In the genomic region with DNA sequence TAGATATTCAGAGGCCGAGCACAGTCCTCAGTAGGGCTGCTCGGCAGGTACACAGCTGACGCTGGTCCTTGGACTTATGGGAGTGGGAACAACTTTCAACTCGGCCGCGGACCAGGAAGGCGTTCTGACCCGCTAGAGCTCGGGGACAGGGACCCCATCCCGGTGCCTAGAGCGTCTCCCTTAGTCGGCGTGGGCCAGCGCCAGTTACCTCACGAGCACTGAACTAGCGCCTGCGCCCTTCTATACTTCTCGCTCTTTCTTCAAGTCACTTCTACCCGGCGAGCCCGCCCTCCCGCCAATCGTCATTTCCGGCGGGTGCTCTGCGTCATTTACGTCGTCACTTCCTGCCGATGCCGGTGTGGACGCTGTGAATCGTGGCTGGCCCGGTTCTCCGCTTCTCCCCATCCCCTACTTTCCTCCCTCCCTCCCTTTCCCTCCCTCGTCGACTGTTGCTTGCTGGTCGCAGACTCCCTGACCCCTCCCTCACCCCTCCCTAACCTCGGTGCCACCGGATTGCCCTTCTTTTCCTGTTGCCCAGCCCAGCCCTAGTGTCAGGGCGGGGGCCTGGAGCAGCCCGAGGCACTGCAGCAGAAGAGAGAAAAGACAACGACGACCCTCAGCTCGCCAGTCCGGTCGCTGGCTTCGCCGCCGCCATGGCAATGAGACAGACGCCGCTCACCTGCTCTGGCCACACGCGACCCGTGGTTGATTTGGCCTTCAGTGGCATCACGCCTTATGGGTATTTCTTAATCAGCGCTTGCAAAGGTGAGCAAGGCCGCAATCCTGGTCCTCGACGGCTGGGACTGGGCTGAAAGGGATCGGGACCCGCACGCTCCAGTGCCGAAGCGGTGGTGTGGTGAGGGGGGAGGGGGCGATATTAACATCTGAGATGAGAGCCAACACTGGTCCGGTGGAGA, we compare ENCODE assay signal across 1 cellular context.
TF ChIP-seq lines count a peak whose summit lies in the region.

A gene with protein sequence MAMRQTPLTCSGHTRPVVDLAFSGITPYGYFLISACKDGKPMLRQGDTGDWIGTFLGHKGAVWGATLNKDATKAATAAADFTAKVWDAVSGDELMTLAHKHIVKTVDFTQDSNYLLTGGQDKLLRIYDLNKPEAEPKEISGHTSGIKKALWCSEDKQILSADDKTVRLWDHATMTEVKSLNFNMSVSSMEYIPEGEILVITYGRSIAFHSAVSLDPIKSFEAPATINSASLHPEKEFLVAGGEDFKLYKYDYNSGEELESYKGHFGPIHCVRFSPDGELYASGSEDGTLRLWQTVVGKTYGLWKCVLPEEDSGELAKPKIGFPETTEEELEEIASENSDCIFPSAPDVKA (plus strand): TSS at position 333 of the 917 bp plus-strand sequence. CDS start 321 bp downstream, at position 654.

TF ChIP-seq in SK-N-SH, 30 proteins besides CTCF, POLR2A, EP300 and RAD21 (continued from another document):
- TF ChIP-seq FOXM1 (IDR thresholded peaks at IDR 0.05; ENCODE audit: low read depth) (no peak), RXRA (IDR thresholded peaks at IDR 0.05; ENCODE audit: borderline replicate concordance, low read depth) (no peak), GATA2 (CRISPR knock-in tag; IDR thresholded peaks at IDR 0.05) (0 out of 2 replicates have a peak, but pooled peaks have one; percentile 8), EZH2phosphoT487 (IDR thresholded peaks at IDR 0.05; ENCODE audit: borderline replicate concordance, low read depth) (no peak), NRF1 (IDR thresholded peaks at IDR 0.05; ENCODE audit: low read depth, low read length) (peak; percentile 63), FOSL2 (IDR thresholded peaks at IDR 0.05; ENCODE audit: borderline replicate concordance, low read depth) (no peak), JUND (IDR thresholded peaks at IDR 0.05) (no peak), TEAD4 (IDR thresholded peaks at IDR 0.05; ENCODE audit: borderline replicate concordance, insufficient read depth) (no peak)
- TF ChIP-seq, protein P1, sequence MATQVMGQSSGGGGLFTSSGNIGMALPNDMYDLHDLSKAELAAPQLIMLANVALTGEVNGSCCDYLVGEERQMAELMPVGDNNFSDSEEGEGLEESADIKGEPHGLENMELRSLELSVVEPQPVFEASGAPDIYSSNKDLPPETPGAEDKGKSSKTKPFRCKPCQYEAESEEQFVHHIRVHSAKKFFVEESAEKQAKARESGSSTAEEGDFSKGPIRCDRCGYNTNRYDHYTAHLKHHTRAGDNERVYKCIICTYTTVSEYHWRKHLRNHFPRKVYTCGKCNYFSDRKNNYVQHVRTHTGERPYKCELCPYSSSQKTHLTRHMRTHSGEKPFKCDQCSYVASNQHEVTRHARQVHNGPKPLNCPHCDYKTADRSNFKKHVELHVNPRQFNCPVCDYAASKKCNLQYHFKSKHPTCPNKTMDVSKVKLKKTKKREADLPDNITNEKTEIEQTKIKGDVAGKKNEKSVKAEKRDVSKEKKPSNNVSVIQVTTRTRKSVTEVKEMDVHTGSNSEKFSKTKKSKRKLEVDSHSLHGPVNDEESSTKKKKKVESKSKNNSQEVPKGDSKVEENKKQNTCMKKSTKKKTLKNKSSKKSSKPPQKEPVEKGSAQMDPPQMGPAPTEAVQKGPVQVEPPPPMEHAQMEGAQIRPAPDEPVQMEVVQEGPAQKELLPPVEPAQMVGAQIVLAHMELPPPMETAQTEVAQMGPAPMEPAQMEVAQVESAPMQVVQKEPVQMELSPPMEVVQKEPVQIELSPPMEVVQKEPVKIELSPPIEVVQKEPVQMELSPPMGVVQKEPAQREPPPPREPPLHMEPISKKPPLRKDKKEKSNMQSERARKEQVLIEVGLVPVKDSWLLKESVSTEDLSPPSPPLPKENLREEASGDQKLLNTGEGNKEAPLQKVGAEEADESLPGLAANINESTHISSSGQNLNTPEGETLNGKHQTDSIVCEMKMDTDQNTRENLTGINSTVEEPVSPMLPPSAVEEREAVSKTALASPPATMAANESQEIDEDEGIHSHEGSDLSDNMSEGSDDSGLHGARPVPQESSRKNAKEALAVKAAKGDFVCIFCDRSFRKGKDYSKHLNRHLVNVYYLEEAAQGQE (IDR thresholded peaks at IDR 0.05; ENCODE audit: low read depth, low read length): no peak
- TF ChIP-seq, protein P2, sequence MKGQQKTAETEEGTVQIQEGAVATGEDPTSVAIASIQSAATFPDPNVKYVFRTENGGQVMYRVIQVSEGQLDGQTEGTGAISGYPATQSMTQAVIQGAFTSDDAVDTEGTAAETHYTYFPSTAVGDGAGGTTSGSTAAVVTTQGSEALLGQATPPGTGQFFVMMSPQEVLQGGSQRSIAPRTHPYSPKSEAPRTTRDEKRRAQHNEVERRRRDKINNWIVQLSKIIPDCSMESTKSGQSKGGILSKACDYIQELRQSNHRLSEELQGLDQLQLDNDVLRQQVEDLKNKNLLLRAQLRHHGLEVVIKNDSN (IDR thresholded peaks at IDR 0.05; ENCODE audit: borderline replicate concordance, low read depth): no peak
- TF ChIP-seq, protein P3, sequence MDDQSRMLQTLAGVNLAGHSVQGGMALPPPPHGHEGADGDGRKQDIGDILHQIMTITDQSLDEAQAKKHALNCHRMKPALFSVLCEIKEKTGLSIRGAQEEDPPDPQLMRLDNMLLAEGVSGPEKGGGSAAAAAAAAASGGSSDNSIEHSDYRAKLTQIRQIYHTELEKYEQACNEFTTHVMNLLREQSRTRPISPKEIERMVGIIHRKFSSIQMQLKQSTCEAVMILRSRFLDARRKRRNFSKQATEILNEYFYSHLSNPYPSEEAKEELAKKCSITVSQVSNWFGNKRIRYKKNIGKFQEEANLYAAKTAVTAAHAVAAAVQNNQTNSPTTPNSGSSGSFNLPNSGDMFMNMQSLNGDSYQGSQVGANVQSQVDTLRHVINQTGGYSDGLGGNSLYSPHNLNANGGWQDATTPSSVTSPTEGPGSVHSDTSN (IDR thresholded peaks at IDR 0.05): no peak
